ENCODE assay signal across 9 cellular contexts in the genomic region with DNA sequence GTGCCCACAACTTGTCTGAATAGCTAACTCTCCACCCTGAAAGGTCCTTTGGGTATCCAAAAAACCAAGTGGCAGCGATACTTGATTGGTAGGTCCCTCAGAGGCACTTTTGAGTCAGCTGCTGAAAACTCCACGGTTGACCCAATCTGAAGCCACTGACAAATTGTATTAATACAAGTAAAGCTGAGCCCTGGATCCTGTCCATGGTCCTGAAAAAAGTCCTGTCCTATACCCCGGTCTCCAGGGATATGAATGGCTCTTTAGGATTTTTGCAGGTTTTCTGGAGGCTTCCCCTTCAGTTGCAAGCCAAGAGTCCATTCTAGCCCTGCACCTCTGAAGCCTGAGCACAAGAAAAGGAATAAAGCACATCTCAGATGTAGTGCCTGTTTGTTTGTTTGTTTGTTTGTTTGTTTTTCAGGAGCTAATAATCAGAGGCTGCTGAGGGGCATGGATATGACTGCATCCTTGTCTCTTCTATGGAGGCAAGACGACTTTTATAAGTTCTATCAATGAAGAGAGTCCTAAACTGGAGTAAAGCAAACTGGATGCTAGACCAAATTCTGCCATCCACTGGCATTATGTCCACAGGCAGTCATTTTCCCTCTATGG. TPM values are rescaled to one million over a fixed set of nuclear protein-coding genes. Genes with fewer than 3 reads are reported as not detected.
A peak's percentile ranks its signal among the peaks of the same experiment; 100 is the strongest.
DNase-seq lines count a peak whose midpoint lies in the region; ATAC-seq, FAIRE-seq and TF ChIP-seq lines count a peak whose summit lies in the region.
"Had no signal": no experiment of that assay in that cellular context is flagged by ENCODE, and none has a peak within 500 bp of the region (broad histone marks: within the 10 kb centered on the region; RNA-seq: fewer than 3 reads in every experiment).

No MANE protein-coding gene starts in this region.

- H3K36me3 ChIP-seq in endothelial cell of umbilical vein (ENCODE audit: control insufficient read depth in 2 of 2, extremely low read depth in 1 of 2, insufficient read depth in 2 of 2, low read length in 2 of 2): no peaks in the 10 kb centered on the region
- H3K36me3 ChIP-seq in gastroesophageal sphincter: no peaks in the 10 kb centered on the region
- H3K36me3 ChIP-seq: esophagus squamous epithelium had no signal

- FAIRE-seq in endothelial cell of umbilical vein (lab: Jason Lieb, UNC): no peak

- DNase-seq in activated naive CD8-positive, alpha-beta T cell treated with anti-CD3 and anti-CD28 coated beads for 36 hours: no peak
- DNase-seq in activated naive CD8-positive, alpha-beta T cell treated with anti-CD3 and anti-CD28 coated beads, Interleukin-2, amount 50 U/mL, for 24 hours: no peak
- DNase-seq in OCI-M1 (lab: John Stamatoyannopoulos, UW) (peak; percentile 76), endothelial cell of umbilical vein (ENCODE audit: low read depth, low spot score) (peak; percentile 37), retina (peak; percentile 50)
- DNase-seq: esophagus squamous epithelium had no signal

- H3K4me1 Mint-ChIP-seq in activated naive CD8-positive, alpha-beta T cell treated with anti-CD3 and anti-CD28 coated beads for 36 hours: peaks cover 3% of the 10 kb centered on the region
- peaks cover 5% of the 10 kb centered on the region for H3K4me1 Mint-ChIP-seq in activated naive CD8-positive, alpha-beta T cell treated with anti-CD3 and anti-CD28 coated beads, Interleukin-2, amount 50 U/mL, for 24 hours

- no peak overlapping the region for H3K4me2 ChIP-seq in endothelial cell of umbilical vein (ENCODE audit: insufficient read depth, low read length)

- H3K4me3 ChIP-seq in endothelial cell of umbilical vein (replicated peaks in 1 of 3; ENCODE audit: insufficient read depth in 1 of 3, low read depth in 1 of 3, low read length in 3 of 3) (no peak overlapping the region), gastroesophageal sphincter (no peak overlapping the region)
- H3K4me3 ChIP-seq: esophagus squamous epithelium had no signal

- H2AFZ ChIP-seq in endothelial cell of umbilical vein (ENCODE audit: low read depth, low read length): no peak overlapping the region

- intact Hi-C loops in endothelial cell of umbilical vein (cut with micrococcal nuclease): no loop called here

- H3K9me1 ChIP-seq in endothelial cell of umbilical vein (replicated peaks; ENCODE audit: control insufficient read depth, extremely low read depth, insufficient read depth, low read length): no peaks in the 10 kb centered on the region

- no peaks in the 10 kb centered on the region for H3K79me2 ChIP-seq in endothelial cell of umbilical vein (ENCODE audit: control insufficient read depth, insufficient read depth, low read length)

- no peak overlapping the region for H3K4me3 Mint-ChIP-seq in activated naive CD8-positive, alpha-beta T cell treated with anti-CD3 and anti-CD28 coated beads for 36 hours
- H3K4me3 Mint-ChIP-seq in activated naive CD8-positive, alpha-beta T cell treated with anti-CD3 and anti-CD28 coated beads, Interleukin-2, amount 50 U/mL, for 24 hours: no peak overlapping the region

- no peak overlapping the region for H3K9ac ChIP-seq in endothelial cell of umbilical vein (replicated peaks; ENCODE audit: extremely low read depth, insufficient read depth, low read length)

- H3K9me3 Mint-ChIP-seq in activated naive CD8-positive, alpha-beta T cell treated with anti-CD3 and anti-CD28 coated beads for 36 hours: no peaks in the 10 kb centered on the region
- H3K9me3 Mint-ChIP-seq in activated naive CD8-positive, alpha-beta T cell treated with anti-CD3 and anti-CD28 coated beads, Interleukin-2, amount 50 U/mL, for 24 hours: no peaks in the 10 kb centered on the region

- H4K20me1 ChIP-seq in endothelial cell of umbilical vein (replicated peaks; ENCODE audit: control insufficient read depth, extremely low read depth, insufficient read depth, low read length): no peaks in the 10 kb centered on the region

- no peaks in the 10 kb centered on the region for H3K4me1 ChIP-seq in endothelial cell of umbilical vein (ENCODE audit: control insufficient read depth, extremely low read depth, insufficient read depth, low read length)
- H3K4me1 ChIP-seq in gastroesophageal sphincter: peaks cover 0 to 17% (median 7%) of the 10 kb centered on the region in 3 donors

- H3K9me3 ChIP-seq in endothelial cell of umbilical vein (replicated peaks; ENCODE audit: control insufficient read depth, insufficient read depth, low read length) (no peaks in the 10 kb centered on the region), gastroesophageal sphincter (no peaks in the 10 kb centered on the region)
- H3K9me3 ChIP-seq: esophagus squamous epithelium had no signal

- TF ChIP-seq CTCF in endothelial cell of umbilical vein (IDR thresholded peaks at IDR 0.05; ENCODE audit: extremely low read depth in 1 of 2, insufficient read depth in 1 of 2, low read depth in 1 of 2, low read length in 2 of 2): no peak
- TF ChIP-seq CTCF in gastroesophageal sphincter (IDR thresholded peaks at IDR 0.05): no peak

- H3K27me3 ChIP-seq in endothelial cell of umbilical vein (ENCODE audit: control insufficient read depth in 2 of 2, insufficient read depth in 2 of 2, low read length in 2 of 2) (peaks cover 33 to 35% of the 10 kb centered on the region in 2 experiments), gastroesophageal sphincter (peaks cover 100% of the 10 kb centered on the region)

- dilution Hi-C loops in endothelial cell of umbilical vein (cut with MboI; ENCODE audit: extremely low pct_ligation_motif_present, low sequenced_read_pairs): no loop called here

- no peak for TF ChIP-seq EP300 in gastroesophageal sphincter (IDR thresholded peaks at IDR 0.05)

- H3K36me3 Mint-ChIP-seq in activated naive CD8-positive, alpha-beta T cell treated with anti-CD3 and anti-CD28 coated beads for 36 hours: peaks cover 1% of the 10 kb centered on the region
- no peaks in the 10 kb centered on the region for H3K36me3 Mint-ChIP-seq in activated naive CD8-positive, alpha-beta T cell treated with anti-CD3 and anti-CD28 coated beads, Interleukin-2, amount 50 U/mL, for 24 hours (ENCODE audit: low read depth)

- ATAC-seq in activated naive CD8-positive, alpha-beta T cell treated with anti-CD3 and anti-CD28 coated beads, Interleukin-2, amount 50 U/mL, for 24 hours: no peak
- ATAC-seq in HG03439 (IDR thresholded peaks at IDR 0.05; ENCODE audit: unreplicated experiment): no peak
- ATAC-seq in HG03097 (IDR thresholded peaks at IDR 0.05; ENCODE audit: low FRiP score, unreplicated experiment): no peak
- no peak for ATAC-seq in gastroesophageal sphincter

- peak overlapping the region; percentile 27 for H3K27ac Mint-ChIP-seq in activated naive CD8-positive, alpha-beta T cell treated with anti-CD3 and anti-CD28 coated beads for 36 hours
- H3K27ac Mint-ChIP-seq in activated naive CD8-positive, alpha-beta T cell treated with anti-CD3 and anti-CD28 coated beads, Interleukin-2, amount 50 U/mL, for 24 hours: no peak overlapping the region

- TF ChIP-seq POLR2A in endothelial cell of umbilical vein (IDR thresholded peaks at IDR 0.05; ENCODE audit: low read depth, low read length) (no peak), gastroesophageal sphincter (IDR thresholded peaks at IDR 0.05) (no peak)

- H3K27ac ChIP-seq in endothelial cell of umbilical vein (ENCODE audit: insufficient read depth, low read depth, low read length): no peak overlapping the region
- H3K27ac ChIP-seq in gastroesophageal sphincter: no peak overlapping the region
- H3K27ac ChIP-seq: esophagus squamous epithelium had no signal

- WGBS in gastroesophageal sphincter (ENCODE audit: low coverage in 1 of 2), 2 donors: 8 to 16% methylated on average over 3 to 4 of the region's 4 CpGs

- BruUV-seq in endothelial cell of umbilical vein (replicated peaks; lab: Mats Ljungman, UMichigan): no TSS peak

- CTCF ChIA-PET in endothelial cell of umbilical vein (lab: Charles Lee): interaction anchor here (0.8 to 1.7 kb wide), 7 partner anchors 13 to 280 kb away, joined by 3 to 12 read pairs (median 3); no protein-coding TSS in a partner anchor

- POLR2A ChIA-PET in endothelial cell of umbilical vein (lab: Charles Lee): no interaction called here

- H3K27me3 Mint-ChIP-seq in activated naive CD8-positive, alpha-beta T cell treated with anti-CD3 and anti-CD28 coated beads for 36 hours: peaks cover 82% of the 10 kb centered on the region
- peaks cover 62% of the 10 kb centered on the region for H3K27me3 Mint-ChIP-seq in activated naive CD8-positive, alpha-beta T cell treated with anti-CD3 and anti-CD28 coated beads, Interleukin-2, amount 50 U/mL, for 24 hours

RNA-seq across cellular contexts. Expression of a gene that starts 1.7 kb away (rescaled TPM):
- total RNA-seq in activated naive CD8-positive, alpha-beta T cell treated with anti-CD3 and anti-CD28 coated beads for 36 hours: under 1 TPM; 0.26 to 0.52 TPM
- total RNA-seq in endothelial cell of umbilical vein: 1.6 and 1.8 TPM in 2 replicates
- 1.8 and 2.3 TPM in 2 replicates for polyA plus RNA-seq in endothelial cell of umbilical vein
- 1.8 and 1.9 TPM in 2 replicates for polyA plus RNA-seq in endothelial cell of umbilical vein (2011; cell fraction: cytosol; rRNA removed)
- polyA plus RNA-seq in endothelial cell of umbilical vein (2011; cell fraction: nucleus; rRNA removed): 0.51 and 0.92 TPM in 2 replicates
- polyA plus RNA-seq in endothelial cell of umbilical vein (2012): 4.4 and 7.1 TPM in 2 replicates
- 1.3 and 1.5 TPM in 2 replicates for polyA minus RNA-seq in endothelial cell of umbilical vein
- not detected for polyA minus RNA-seq in endothelial cell of umbilical vein (2011; cell fraction: cytosol; rRNA and poly(A)+ RNA removed)
- polyA minus RNA-seq in endothelial cell of umbilical vein (2011; cell fraction: nucleus; rRNA and poly(A)+ RNA removed): 0.24 and 0.43 TPM in 2 replicates
- not detected for total RNA-seq in gastroesophageal sphincter
- total RNA-seq: esophagus squamous epithelium had no signal

RNA-seq across cellular contexts. Expression of a gene that starts 18.6 kb away (rescaled TPM):
- total RNA-seq in activated naive CD8-positive, alpha-beta T cell treated with anti-CD3 and anti-CD28 coated beads for 36 hours: under 1 TPM in 1 of 2 experiments, not detected in 1; 0.08 TPM
- not detected in 2 replicates for total RNA-seq in endothelial cell of umbilical vein
- not detected in 2 replicates for polyA plus RNA-seq in endothelial cell of umbilical vein
- not detected in 2 replicates for polyA plus RNA-seq in endothelial cell of umbilical vein (2011; cell fraction: cytosol; rRNA removed)
- polyA plus RNA-seq in endothelial cell of umbilical vein (2011; cell fraction: nucleus; rRNA removed): not detected in 2 replicates
- polyA plus RNA-seq in endothelial cell of umbilical vein (2012): not detected in 2 replicates
- not detected in 2 replicates for polyA minus RNA-seq in endothelial cell of umbilical vein
- not detected for polyA minus RNA-seq in endothelial cell of umbilical vein (2011; cell fraction: cytosol; rRNA and poly(A)+ RNA removed)
- not detected in 2 replicates for polyA minus RNA-seq in endothelial cell of umbilical vein (2011; cell fraction: nucleus; rRNA and poly(A)+ RNA removed)
- 1 to 10 TPM in 2 of 4 donors, under 1 TPM in 1, not detected in 1; 0.15 to 3.9 (median 1.2) TPM for total RNA-seq in gastroesophageal sphincter

RNA-seq across cellular contexts. Expression of a gene that starts 55.3 kb away (rescaled TPM):
- 10 to 100 TPM; 28.0 to 29.0 TPM for total RNA-seq in activated naive CD8-positive, alpha-beta T cell treated with anti-CD3 and anti-CD28 coated beads for 36 hours
- 22.8 and 23.9 TPM in 2 replicates for total RNA-seq in endothelial cell of umbilical vein
- polyA plus RNA-seq in endothelial cell of umbilical vein: 17.3 and 20.4 TPM in 2 replicates
- polyA plus RNA-seq in endothelial cell of umbilical vein (2011; cell fraction: cytosol; rRNA removed): 8.5 and 11.3 TPM in 2 replicates
- polyA plus RNA-seq in endothelial cell of umbilical vein (2011; cell fraction: nucleus; rRNA removed): 59.6 and 68.7 TPM in 2 replicates
- 9.2 and 10.8 TPM in 2 replicates for polyA plus RNA-seq in endothelial cell of umbilical vein (2012)
- 24.7 and 32.9 TPM in 2 replicates for polyA minus RNA-seq in endothelial cell of umbilical vein
- 8.7 TPM for polyA minus RNA-seq in endothelial cell of umbilical vein (2011; cell fraction: cytosol; rRNA and poly(A)+ RNA removed)
- polyA minus RNA-seq in endothelial cell of umbilical vein (2011; cell fraction: nucleus; rRNA and poly(A)+ RNA removed): 45.1 and 55.4 TPM in 2 replicates
- total RNA-seq in gastroesophageal sphincter: 10 to 100 TPM in 3 of 4 donors, 1 to 10 TPM in 1; 7.5 to 17.9 (median 16.5) TPM

Comparison
In these comparisons a context has a peak if more than half of its experiments do, and no peak if none do; other contexts are left out.
1. DNase-seq: peak in OCI-M1 (single experiment), endothelial cell of umbilical vein (single experiment) and retina (single experiment); none in activated naive CD8-positive, alpha-beta T cell treated with anti-CD3 and anti-CD28 coated beads for 36 hours (single experiment) and activated naive CD8-positive, alpha-beta T cell treated with anti-CD3 and anti-CD28 coated beads, Interleukin-2, amount 50 U/mL, for 24 hours (single experiment).